ENCODE assay signal across 1 cellular context in genomic region chr15:82709421-82710207, GRCh38.
TF ChIP-seq lines count a peak whose summit lies in the region.

Gene AP3B2 (minus strand): TSS chr15:82709875. CDS start chr15:82709706, 169 bp downstream.

TF ChIP-seq in K562, 482 proteins besides CTCF, POLR2A, EP300 and RAD21 (continued from another document and continues in another):
- TF ChIP-seq UBTF (IDR thresholded peaks at IDR 0.05; ENCODE audit: borderline replicate concordance in 1 of 2, low read depth in 2 of 2, low read length in 2 of 2): peak; percentile 53 to 63; a peak in 1 of 4 replicates
- TF ChIP-seq RB1 (IDR thresholded peaks at IDR 0.05; ENCODE audit: low read depth): peak; percentile 88
- TF ChIP-seq FOSL1 (tag; conservative IDR thresholded peaks at IDR 0.05): peak; percentile 52; the same call in 1 of the 2 replicates
- TF ChIP-seq CBFA2T3 (IDR thresholded peaks at IDR 0.05): no peak
- TF ChIP-seq ZNF511 (CRISPR knock-in tag; IDR thresholded peaks at IDR 0.05): peak; percentile 77
- no peak for TF ChIP-seq MEF2D (tag; conservative IDR thresholded peaks at IDR 0.05; ENCODE audit: low read depth)
- no peak for TF ChIP-seq STAT5B (CRISPR knock-in tag; IDR thresholded peaks at IDR 0.05)
- TF ChIP-seq LEF1 (IDR thresholded peaks at IDR 0.05): no peak
- TF ChIP-seq SAP30 (IDR thresholded peaks at IDR 0.05; ENCODE audit: borderline replicate concordance, insufficient read depth, low read depth, low read length, poor library complexity, severe bottlenecking): peak; percentile 86
- TF ChIP-seq ARID4B (CRISPR knock-in tag; IDR thresholded peaks at IDR 0.05): peak; percentile 87
- TF ChIP-seq E2F1 (CRISPR knock-in tag; IDR thresholded peaks at IDR 0.05): peak; percentile 86
- peak; percentile 71 to 84 for TF ChIP-seq MAZ (CRISPR knock-in tag; conservative IDR thresholded peaks at IDR 0.05 in 1 of 2, IDR thresholded peaks at IDR 0.05 in 1 of 2)
- no peak for TF ChIP-seq ATF1 (CRISPR knock-in tag; IDR thresholded peaks at IDR 0.05)
- peak; percentile 24; the same call in 1 of the 2 replicates for TF ChIP-seq ATF1 (tag; IDR thresholded peaks at IDR 0.05)
- TF ChIP-seq LCOR (CRISPR knock-in tag; IDR thresholded peaks at IDR 0.05): no peak
- peak; percentile 55; the same call in 1 of the 2 replicates for TF ChIP-seq TFAP4 (CRISPR knock-in tag; IDR thresholded peaks at IDR 0.05; ENCODE audit: borderline replicate concordance)
- TF ChIP-seq CEBPB (tag; IDR thresholded peaks at IDR 0.05): peak; percentile 85
- TF ChIP-seq DMBX1 (CRISPR knock-in tag; IDR thresholded peaks at IDR 0.05; ENCODE audit: borderline replicate concordance): peak; percentile 55; the same call in 1 of the 2 replicates
- peak; percentile 82; the same call in 1 of the 2 replicates for TF ChIP-seq KAT7 (CRISPR knock-in tag; IDR thresholded peaks at IDR 0.05; ENCODE audit: borderline replicate concordance)
- TF ChIP-seq CCNT2 (IDR thresholded peaks at IDR 0.05; ENCODE audit: borderline replicate concordance, extremely low read depth, insufficient read length, low read depth, low read length): peak; percentile 59
- TF ChIP-seq ZNF263 (CRISPR knock-in tag; IDR thresholded peaks at IDR 0.05; ENCODE audit: borderline replicate concordance): peak; percentile 26; the same call in 1 of the 2 replicates
- no peak for TF ChIP-seq NFIX (CRISPR knock-in tag; IDR thresholded peaks at IDR 0.05; ENCODE audit: low read depth)
- no peak for TF ChIP-seq SAFB (IDR thresholded peaks at IDR 0.05; ENCODE audit: borderline replicate concordance, low read depth, low read length)
- peak in 1 of 2 experiments; percentile 64; a peak in 1 of 4 replicates for TF ChIP-seq KDM1A (IDR thresholded peaks at IDR 0.05)
- TF ChIP-seq ZNF395 (CRISPR knock-in tag; IDR thresholded peaks at IDR 0.05): peak; percentile 88
- peak; percentile 50; the same call in 1 of the 2 replicates for TF ChIP-seq FOXP1 (CRISPR knock-in tag; IDR thresholded peaks at IDR 0.05)
- peak; percentile 86; the same call in 1 of the 2 replicates for TF ChIP-seq TGIF2 (CRISPR knock-in tag; IDR thresholded peaks at IDR 0.05)
- no peak for TF ChIP-seq POLR3G (IDR thresholded peaks at IDR 0.05; ENCODE audit: extremely low read depth, insufficient read length, insufficient replicate concordance)
- TF ChIP-seq MYC (IDR thresholded peaks at IDR 0.05; ENCODE audit: low read depth, low read length): peak; percentile 12; the same call in 1 of the 2 replicates
- no peak for TF ChIP-seq MYC (CRISPR knock-in tag; IDR thresholded peaks at IDR 0.05; ENCODE audit: borderline replicate concordance, low read depth)
- peak; percentile 82; the same call in 1 of the 2 replicates for TF ChIP-seq AFF4 (CRISPR knock-in tag; IDR thresholded peaks at IDR 0.05)
- TF ChIP-seq GTF3C2 (IDR thresholded peaks at IDR 0.05; ENCODE audit: borderline replicate concordance, extremely low read depth, insufficient read length): no peak
- TF ChIP-seq KDM5B (IDR thresholded peaks at IDR 0.05; ENCODE audit: insufficient replicate concordance, low read depth, low read length): peak; percentile 33
- TF ChIP-seq GTF2B (IDR thresholded peaks at IDR 0.05; ENCODE audit: extremely low read depth, insufficient read length): no peak
- TF ChIP-seq YY1 (IDR thresholded peaks at IDR 0.05; ENCODE audit: borderline replicate concordance in 1 of 3, control insufficient read depth in 1 of 3, extremely low read depth in 1 of 3, insufficient read depth in 3 of 3, insufficient read length in 1 of 3, insufficient replicate concordance in 2 of 3, low read depth in 1 of 3, low read length in 2 of 3): peak in 1 of 3 experiments; percentile 2
- 0 out of 2 replicates have a peak, but pooled peaks have one; percentile 49 for TF ChIP-seq ZNF431 (CRISPR knock-in tag; IDR thresholded peaks at IDR 0.05)
- TF ChIP-seq SP1 (CRISPR knock-in tag; IDR thresholded peaks at IDR 0.05): peak; percentile 66; the same call in 1 of the 2 replicates
